In the genomic region with DNA sequence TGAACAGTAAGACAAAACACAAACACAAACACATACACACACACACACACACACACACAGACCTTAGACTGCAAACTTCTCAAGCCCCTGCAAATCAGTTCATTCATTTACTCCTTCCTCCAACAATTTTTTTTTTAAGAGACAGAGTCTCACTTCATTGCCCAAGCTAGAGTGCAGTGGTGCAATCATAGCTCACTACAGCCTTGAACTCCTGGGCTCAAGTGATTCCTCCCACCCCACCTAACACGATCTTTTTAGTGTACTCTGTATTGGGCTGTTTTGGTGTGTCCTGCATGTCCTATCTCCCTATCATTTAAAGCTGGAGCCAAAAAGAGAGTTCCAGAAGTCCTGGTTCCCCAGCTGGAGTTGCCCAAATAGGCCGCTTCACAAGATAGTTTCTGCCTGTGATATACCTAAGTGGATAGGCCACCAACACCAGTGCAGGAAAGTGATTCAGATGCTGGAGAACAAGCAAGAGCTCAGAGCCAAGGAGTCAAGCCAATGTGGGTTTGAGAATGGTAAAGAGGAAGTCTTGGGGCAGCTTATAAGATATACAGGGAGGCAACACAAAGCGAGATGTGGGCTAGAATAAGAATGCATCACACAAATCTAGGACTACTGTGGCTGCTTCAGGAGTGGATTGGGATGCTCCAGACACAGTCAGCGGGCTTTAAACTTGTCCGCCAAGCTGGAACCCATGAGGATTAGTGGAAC, we compare ENCODE assay signal across 11 cellular contexts.
A peak's percentile ranks its signal among the peaks of the same experiment; 100 is the strongest.
DNase-seq lines count a peak whose midpoint lies in the region; ATAC-seq and TF ChIP-seq lines count a peak whose summit lies in the region.
"Had no signal": no experiment of that assay in that cellular context is flagged by ENCODE, and none has a peak within 500 bp of the region (broad histone marks: within the 10 kb centered on the region; RNA-seq: fewer than 3 reads in every experiment).

No MANE protein-coding gene starts in this region.

- ATAC-seq in HG02884 (IDR thresholded peaks at IDR 0.05; ENCODE audit: unreplicated experiment) = peak; percentile 28
- peak; percentile 67 to 72 for ATAC-seq in stimulated activated naive B cell treated with anti-CD40 and anti-IgM and Interleukin-4, amounts not matched to agents 10 μg/mL and 1 μg/mL and 100 μg/mL, for 72 hours (replicated peaks)
- ATAC-seq: A549 had no signal

- no peak for TF ChIP-seq CTCF in sigmoid colon (IDR thresholded peaks at IDR 0.05)

- WGBS in sigmoid colon, 2 donors = 74 to 85% methylated on average over 5 of the region's 5 CpGs

- no peak for TF ChIP-seq EP300 in sigmoid colon (IDR thresholded peaks at IDR 0.05)

- H3K4me3 ChIP-seq in MG63 (no peak overlapping the region), sigmoid colon (no peak overlapping the region)
- H3K4me3 ChIP-seq: A549 had no signal

- H3K36me3 ChIP-seq in MG63 (no peaks in the 10 kb centered on the region), sigmoid colon (no peaks in the 10 kb centered on the region)

- H3K27me3 ChIP-seq in MG63 = no peaks in the 10 kb centered on the region
- H3K27me3 ChIP-seq in sigmoid colon = no peaks in the 10 kb centered on the region

- H3K9me3 ChIP-seq in MG63 (no peaks in the 10 kb centered on the region), sigmoid colon (no peaks in the 10 kb centered on the region)
- H3K9me3 ChIP-seq: A549 had no signal

- no peak overlapping the region for H3K27ac Mint-ChIP-seq in stimulated activated naive B cell treated with anti-CD40 and anti-IgM and Interleukin-4, amounts not matched to agents 10 μg/mL and 1 μg/mL and 100 μg/mL, for 72 hours
- H3K27ac Mint-ChIP-seq: T-helper 2 cell treated with Interferon-gamma antibody and Interleukin-4, amounts not matched to agents 5 μg/mL and 100 μg/mL, for 36 hours had no signal

- intact Hi-C loops in sigmoid colon (cut with DNase I) = loop anchor here (10.0 kb wide), 1 partner anchor 133 kb away; no protein-coding TSS in a partner anchor

- no peaks in the 10 kb centered on the region for H3K36me3 Mint-ChIP-seq in stimulated activated naive B cell treated with anti-CD40 and anti-IgM and Interleukin-4, amounts not matched to agents 10 μg/mL and 1 μg/mL and 100 μg/mL, for 72 hours

- H3K27ac ChIP-seq in sigmoid colon = peak overlapping the region in 1 of 4 donors; percentile 49
- H3K27ac ChIP-seq: A549 had no signal

- H3K4me1 ChIP-seq in sigmoid colon = peaks cover 0 to 15% (median 9%) of the 10 kb centered on the region in 4 donors

- peaks cover 19 to 24% of the 10 kb centered on the region in 2 donors for H3K4me1 Mint-ChIP-seq in stimulated activated naive B cell treated with anti-CD40 and anti-IgM and Interleukin-4, amounts not matched to agents 10 μg/mL and 1 μg/mL and 100 μg/mL, for 72 hours

- no peak overlapping the region for H3K4me3 Mint-ChIP-seq in stimulated activated naive B cell treated with anti-CD40 and anti-IgM and Interleukin-4, amounts not matched to agents 10 μg/mL and 1 μg/mL and 100 μg/mL, for 72 hours
- H3K4me3 Mint-ChIP-seq: T-helper 2 cell treated with Interferon-gamma antibody and Interleukin-4, amounts not matched to agents 5 μg/mL and 100 μg/mL, for 36 hours had no signal

- H3K9me3 Mint-ChIP-seq in stimulated activated naive B cell treated with anti-CD40 and anti-IgM and Interleukin-4, amounts not matched to agents 10 μg/mL and 1 μg/mL and 100 μg/mL, for 72 hours = no peaks in the 10 kb centered on the region
- H3K9me3 Mint-ChIP-seq: T-helper 2 cell treated with Interferon-gamma antibody and Interleukin-4, amounts not matched to agents 5 μg/mL and 100 μg/mL, for 36 hours had no signal

- no peak for TF ChIP-seq POLR2A in sigmoid colon (IDR thresholded peaks at IDR 0.05)

- DNase-seq in SIG-M5 treated with dmso at 0.1 percent for 504 hours (lab: John Stamatoyannopoulos, UW; ENCODE audit: unreplicated experiment) (peak; percentile 9), SIG-M5 (lab: John Stamatoyannopoulos, UW) (no peak), NAMALWA (ENCODE audit: low spot score) (peak; percentile 74), MG63 (no peak), sigmoid colon (no peak)
- DNase-seq in stimulated activated naive B cell treated with anti-CD40 and anti-IgM and Interleukin-4, amounts not matched to agents 10 μg/mL and 1 μg/mL and 100 μg/mL, for 72 hours = no peak
- no peak for DNase-seq in activated effector memory CD4-positive, alpha-beta T cell treated with anti-CD3 and anti-CD28 coated beads, Interleukin-2, amount 50 U/mL, for 16 hours
- DNase-seq: NCI-H226 had no signal

- peaks cover 20 to 23% of the 10 kb centered on the region in 2 donors for H3K27me3 Mint-ChIP-seq in stimulated activated naive B cell treated with anti-CD40 and anti-IgM and Interleukin-4, amounts not matched to agents 10 μg/mL and 1 μg/mL and 100 μg/mL, for 72 hours

Comparison
In these comparisons a context has a peak if more than half of its experiments do, and no peak if none do; other contexts are left out.
1. DNase-seq: peak in SIG-M5 treated with dmso at 0.1 percent for 504 hours (single experiment) and NAMALWA (single experiment); none in SIG-M5 (single experiment), stimulated activated naive B cell treated with anti-CD40 and anti-IgM and Interleukin-4, amounts not matched to agents 10 μg/mL and 1 μg/mL and 100 μg/mL, for 72 hours (single experiment), MG63 (single experiment), activated effector memory CD4-positive, alpha-beta T cell treated with anti-CD3 and anti-CD28 coated beads, Interleukin-2, amount 50 U/mL, for 16 hours (single experiment) and sigmoid colon (single experiment).